ENCODE assay signal across 19 cellular contexts in the genomic region with DNA sequence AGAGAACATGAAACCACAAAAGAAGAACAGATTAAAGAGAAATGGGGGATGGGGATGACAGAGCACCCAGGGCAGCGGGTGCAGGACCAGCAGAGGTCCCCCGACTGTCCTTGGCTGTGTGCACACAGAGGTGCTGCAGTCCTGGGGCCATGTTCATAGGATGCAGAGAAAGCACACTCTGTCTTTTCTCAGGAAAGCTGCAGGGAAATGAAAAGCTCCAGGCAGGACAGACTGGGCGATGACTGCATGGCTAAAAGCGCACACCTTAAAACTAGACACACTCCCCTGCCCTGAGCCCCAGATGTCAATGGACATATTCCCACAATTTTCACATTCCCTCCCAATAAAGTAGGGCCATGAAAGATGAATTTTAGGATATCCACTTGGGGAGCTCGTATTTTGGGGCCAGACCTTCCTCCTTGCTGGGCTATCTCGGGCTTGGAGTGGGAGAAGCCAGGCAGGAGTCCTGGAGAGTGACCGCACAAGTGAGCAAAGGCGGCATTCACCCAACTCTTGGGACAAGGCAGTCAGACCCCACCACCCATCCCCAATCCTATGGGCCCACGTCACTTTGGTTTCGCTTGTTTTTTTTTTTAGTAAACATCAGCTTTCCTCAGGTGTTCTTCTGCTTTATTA. TPM values are rescaled to one million over a fixed set of nuclear protein-coding genes. Genes with fewer than 3 reads are reported as not detected.
A peak's percentile ranks its signal among the peaks of the same experiment; 100 is the strongest.
DNase-seq lines count a peak whose midpoint lies in the region; ATAC-seq and TF ChIP-seq lines count a peak whose summit lies in the region.
"Had no signal": no experiment of that assay in that cellular context is flagged by ENCODE, and none has a peak within 500 bp of the region (broad histone marks: within the 10 kb centered on the region; RNA-seq: fewer than 3 reads in every experiment).

No MANE protein-coding gene starts in this region.

- CTCF ChIA-PET in WTC11 (lab: Charles Lee) = interaction anchor here (0.9 to 3.3 kb wide), 3 partner anchors 10 to 13 kb away, joined by 4 to 40 read pairs (median 12); a partner anchor contains a TSS

- H3K36me3 ChIP-seq in mucosa of descending colon (ENCODE audit: low read depth) = no peaks in the 10 kb centered on the region
- no peaks in the 10 kb centered on the region for H3K36me3 ChIP-seq in GM23338 (ENCODE audit: insufficient read depth)
- H3K36me3 ChIP-seq: esophagus muscularis mucosa, right lobe of liver had no signal

- no peaks in the 10 kb centered on the region for H3K9me3 Mint-ChIP-seq in WTC11
- no peaks in the 10 kb centered on the region for H3K9me3 Mint-ChIP-seq in type B pancreatic cell
- H3K9me3 Mint-ChIP-seq in GM23338 = no peaks in the 10 kb centered on the region
- H3K9me3 Mint-ChIP-seq: T-helper 1 cell treated with Interleukin-12 subunit alpha and Interleukin-12 subunit beta and Interleukin-4 antibody, amounts not matched to agents 30 μg/mL and 1 μg/mL, for 36 hours had no signal

- H3K27me3 Mint-ChIP-seq in WTC11 (ENCODE audit: low read depth) = peaks cover 9% of the 10 kb centered on the region
- H3K27me3 Mint-ChIP-seq in type B pancreatic cell = peaks cover 33% of the 10 kb centered on the region
- H3K27me3 Mint-ChIP-seq in GM23338 (ENCODE audit: insufficient read depth, low read depth, poor library complexity) = peaks cover 16% of the 10 kb centered on the region

- peaks cover 7% of the 10 kb centered on the region; the same call in 1 of the 2 replicates for H3K9me2 ChIP-seq in GM23338 (ENCODE audit: insufficient read depth)

- H3K4me3 ChIP-seq in mucosa of descending colon (no peak overlapping the region), GM23338 (no peak overlapping the region)
- H3K4me3 ChIP-seq: esophagus muscularis mucosa, right lobe of liver had no signal

- H3K27ac ChIP-seq in GM23338 (ENCODE audit: low read depth) = no peak overlapping the region
- H3K27ac ChIP-seq: esophagus muscularis mucosa, right lobe of liver, RWPE1 had no signal

- no peak for TF ChIP-seq CTCF in WTC11 (IDR thresholded peaks at IDR 0.05)
- no peak for TF ChIP-seq CTCF in mucosa of descending colon (IDR thresholded peaks at IDR 0.05)
- TF ChIP-seq CTCF in type B pancreatic cell (conservative IDR thresholded peaks at IDR 0.05) = no peak
- no peak for TF ChIP-seq CTCF in GM23338 (conservative IDR thresholded peaks at IDR 0.05; ENCODE audit: low read depth in 2 of 2)

- no peak overlapping the region for H2AFZ ChIP-seq in GM23338

- no peaks in the 10 kb centered on the region for H3K9me3 ChIP-seq in mucosa of descending colon
- H3K9me3 ChIP-seq: esophagus muscularis mucosa, right lobe of liver had no signal

- H3K4me3 Mint-ChIP-seq in WTC11 (no peak overlapping the region), type B pancreatic cell (no peak overlapping the region), GM23338 (no peak overlapping the region)
- H3K4me3 Mint-ChIP-seq: T-helper 1 cell treated with Interleukin-12 subunit alpha and Interleukin-12 subunit beta and Interleukin-4 antibody, amounts not matched to agents 30 μg/mL and 1 μg/mL, for 36 hours had no signal

- POLR2A ChIA-PET in WTC11 (lab: Charles Lee) = no interaction called here

- H3F3A ChIP-seq in GM23338 (replicated peaks; ENCODE audit: low read depth) = 0 out of 2 replicates have a peak, but pooled peaks cover 5% of the 10 kb centered on the region

- H3K4me1 ChIP-seq in mucosa of descending colon (ENCODE audit: low read depth) = peaks cover 29% of the 10 kb centered on the region
- peaks cover 24% of the 10 kb centered on the region for H3K4me1 ChIP-seq in GM23338 (ENCODE audit: insufficient read depth)
- H3K4me1 ChIP-seq: right lobe of liver had no signal

- peaks cover 8% of the 10 kb centered on the region for H4K20me1 ChIP-seq in GM23338 (replicated peaks; ENCODE audit: insufficient read depth)

- H3K4me1 Mint-ChIP-seq in WTC11 = peaks cover 22% of the 10 kb centered on the region
- H3K4me1 Mint-ChIP-seq in type B pancreatic cell (ENCODE audit: unreplicated experiment) = peaks cover 15% of the 10 kb centered on the region
- peaks cover 15% of the 10 kb centered on the region for H3K4me1 Mint-ChIP-seq in GM23338

- H3K79me2 ChIP-seq in GM23338 (replicated peaks; ENCODE audit: insufficient read depth) = no peaks in the 10 kb centered on the region

- peak; percentile 72 for DNase-seq in Right ventricle myocardium inferior (ENCODE audit: missing footprints)
- no peak for DNase-seq in Right ventricle myocardium superior
- DNase-seq in WTC11 (ENCODE audit: low spot score) = no peak
- DNase-seq in mucosa of descending colon = peak in 2 of 3 donors; percentile 7 to 47
- peak; percentile 63 for DNase-seq in type B pancreatic cell (ENCODE audit: extremely low spot score, unreplicated experiment)
- DNase-seq in NCI-H2227 (lab: John Stamatoyannopoulos, UW; ENCODE audit: unreplicated experiment) = no peak
- no peak for DNase-seq in GM23338 (ENCODE audit: low spot score)
- DNase-seq: activated CD4-positive, CD25-positive, alpha-beta regulatory T cell; AML-193; caudate nucleus; mesendoderm; NCI-H146; substantia nigra had no signal

- no peak overlapping the region; the same call in 1 of the 2 replicates for H3K4me2 ChIP-seq in GM23338

- H3K27ac Mint-ChIP-seq in WTC11 (no peak overlapping the region), type B pancreatic cell (no peak overlapping the region), GM23338 (no peak overlapping the region)
- H3K27ac Mint-ChIP-seq: T-helper 1 cell treated with Interleukin-12 subunit alpha and Interleukin-12 subunit beta and Interleukin-4 antibody, amounts not matched to agents 30 μg/mL and 1 μg/mL, for 36 hours had no signal

- no peak for ATAC-seq in Right ventricle myocardium inferior
- no peak for ATAC-seq in Right ventricle myocardium superior (ENCODE audit: poor library complexity)
- no peak for ATAC-seq in WTC11
- no peak for ATAC-seq in mucosa of descending colon
- no peak for ATAC-seq in GM23338
- ATAC-seq: HCT116, right lobe of liver had no signal

- no peaks in the 10 kb centered on the region; the same call in 1 of the 2 replicates for H3K27me3 ChIP-seq in GM23338 (ENCODE audit: insufficient read depth)
- H3K27me3 ChIP-seq: right lobe of liver had no signal

- H3K36me3 Mint-ChIP-seq in WTC11 (no peaks in the 10 kb centered on the region), type B pancreatic cell (peaks cover 3% of the 10 kb centered on the region), GM23338 (ENCODE audit: low read depth) (no peaks in the 10 kb centered on the region; the same call in 2 of the 3 replicates)

- intact Hi-C loops in Right ventricle myocardium inferior (cut with DNase I) = no loop called here
- intact Hi-C loops in Right ventricle myocardium superior (cut with DNase I) = no loop called here
- intact Hi-C loops in mucosa of descending colon (cut with DNase I, micrococcal nuclease) = no loop called here

TF ChIP-seq in WTC11, 78 proteins besides CTCF, POLR2A, EP300 and RAD21:
- TF ChIP-seq TCF7 (CRISPR knock-in tag; IDR thresholded peaks at IDR 0.05; ENCODE audit: low read depth) = no peak
- peak; percentile 88 for TF ChIP-seq ZNF121 (CRISPR knock-in tag; IDR thresholded peaks at IDR 0.05)
- TF ChIP-seq, protein P1, sequence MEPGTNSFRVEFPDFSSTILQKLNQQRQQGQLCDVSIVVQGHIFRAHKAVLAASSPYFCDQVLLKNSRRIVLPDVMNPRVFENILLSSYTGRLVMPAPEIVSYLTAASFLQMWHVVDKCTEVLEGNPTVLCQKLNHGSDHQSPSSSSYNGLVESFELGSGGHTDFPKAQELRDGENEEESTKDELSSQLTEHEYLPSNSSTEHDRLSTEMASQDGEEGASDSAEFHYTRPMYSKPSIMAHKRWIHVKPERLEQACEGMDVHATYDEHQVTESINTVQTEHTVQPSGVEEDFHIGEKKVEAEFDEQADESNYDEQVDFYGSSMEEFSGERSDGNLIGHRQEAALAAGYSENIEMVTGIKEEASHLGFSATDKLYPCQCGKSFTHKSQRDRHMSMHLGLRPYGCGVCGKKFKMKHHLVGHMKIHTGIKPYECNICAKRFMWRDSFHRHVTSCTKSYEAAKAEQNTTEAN (CRISPR knock-in tag; IDR thresholded peaks at IDR 0.05) = 0 out of 2 replicates have a peak, but pooled peaks have one; percentile 31
- TF ChIP-seq, protein P2, sequence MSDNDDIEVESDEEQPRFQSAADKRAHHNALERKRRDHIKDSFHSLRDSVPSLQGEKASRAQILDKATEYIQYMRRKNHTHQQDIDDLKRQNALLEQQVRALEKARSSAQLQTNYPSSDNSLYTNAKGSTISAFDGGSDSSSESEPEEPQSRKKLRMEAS (CRISPR knock-in tag; IDR thresholded peaks at IDR 0.05) = no peak
TF ChIP-seq in WTC11: peak in this region for 2.

TF ChIP-seq in GM23338, 12 proteins besides CTCF, POLR2A, EP300 and RAD21:
- TF ChIP-seq EZH2 (IDR thresholded peaks at IDR 0.05; ENCODE audit: low read depth, unreplicated experiment) = no peak
- no peak for TF ChIP-seq ZNF331 (CRISPR knock-in tag; IDR thresholded peaks at IDR 0.05; ENCODE audit: low read depth)
- TF ChIP-seq JUNB (IDR thresholded peaks at IDR 0.05; ENCODE audit: unreplicated experiment) = no peak
- no peak for TF ChIP-seq ZNF114 (CRISPR knock-in tag; IDR thresholded peaks at IDR 0.05)
- TF ChIP-seq, protein P3, sequence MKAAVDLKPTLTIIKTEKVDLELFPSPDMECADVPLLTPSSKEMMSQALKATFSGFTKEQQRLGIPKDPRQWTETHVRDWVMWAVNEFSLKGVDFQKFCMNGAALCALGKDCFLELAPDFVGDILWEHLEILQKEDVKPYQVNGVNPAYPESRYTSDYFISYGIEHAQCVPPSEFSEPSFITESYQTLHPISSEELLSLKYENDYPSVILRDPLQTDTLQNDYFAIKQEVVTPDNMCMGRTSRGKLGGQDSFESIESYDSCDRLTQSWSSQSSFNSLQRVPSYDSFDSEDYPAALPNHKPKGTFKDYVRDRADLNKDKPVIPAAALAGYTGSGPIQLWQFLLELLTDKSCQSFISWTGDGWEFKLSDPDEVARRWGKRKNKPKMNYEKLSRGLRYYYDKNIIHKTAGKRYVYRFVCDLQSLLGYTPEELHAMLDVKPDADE (IDR thresholded peaks at IDR 0.05) = no peak
- no peak for TF ChIP-seq EZH2phosphoT487 (IDR thresholded peaks at IDR 0.05; ENCODE audit: unreplicated experiment)

RNA-seq across cellular contexts. Expression of a gene that starts 13.0 kb away (rescaled TPM):
- total RNA-seq in Right ventricle myocardium inferior (not detected), Right ventricle myocardium superior (not detected), WTC11 (2021) (17.5 to 22.5 TPM (median 20.9 TPM) in 3 replicates), mucosa of descending colon (10 to 100 TPM; 17.2 to 58.7 (median 40.7) TPM), type B pancreatic cell (ENCODE audit: low replicate concordance) (4.4 and 7.0 TPM in 2 replicates)
- 24.4 and 28.5 TPM in 2 replicates for total RNA-seq in GM23338 (2014; rRNA removed; shearing (Covaris generic))
- 2.9 and 3.0 TPM in 2 replicates for polyA plus RNA-seq in GM23338 (2016; fragmentation: Nextera tagmentation; extraction: Ambion mirVana)

RNA-seq across cellular contexts. Expression of a gene that starts 35.4 kb away (rescaled TPM):
- total RNA-seq in Right ventricle myocardium inferior (3.2 TPM), Right ventricle myocardium superior (2.7 TPM), WTC11 (2021) (1.2 to 1.6 TPM (median 1.5 TPM) in 3 replicates), mucosa of descending colon (1 to 10 TPM; 1.4 to 3.2 (median 2.3) TPM), type B pancreatic cell (ENCODE audit: low replicate concordance) (1.2 and 1.3 TPM in 2 replicates)
- total RNA-seq in GM23338 (2014; rRNA removed; shearing (Covaris generic)) = 0.39 TPM in 1 of 2 replicates, not detected in the other
- polyA plus RNA-seq in GM23338 (2016; fragmentation: Nextera tagmentation; extraction: Ambion mirVana) = 0.83 and 1.5 TPM in 2 replicates
- polyA plus RNA-seq: neural cell had no signal

Comparison
In these comparisons a context has a peak if more than half of its experiments do, and no peak if none do; other contexts are left out.
1. DNase-seq: peak in Right ventricle myocardium inferior (single experiment), mucosa of descending colon (2 of 3) and type B pancreatic cell (single experiment); none in Right ventricle myocardium superior (single experiment), WTC11 (single experiment), NCI-H2227 (single experiment) and GM23338 (single experiment).